Comparison of ENCODE assay signal across 8 cellular contexts in genomic region chr3:129277829-129278271, GRCh38. TPM values are rescaled to one million over a fixed set of nuclear protein-coding genes. Genes with fewer than 3 reads are reported as not detected.
DNase-seq lines count a peak whose midpoint lies in the region; ATAC-seq and TF ChIP-seq lines count a peak whose summit lies in the region.

No MANE protein-coding gene starts in this region.

- no peak overlapping the region for H2AFZ ChIP-seq in OCI-LY1 (ENCODE audit: low read length)

- H3K4me3 Mint-ChIP-seq in nephron, result peak overlapping the region; percentile 94 to 95 (median 95)

- ATAC-seq in HG03378 (IDR thresholded peaks at IDR 0.05; ENCODE audit: unreplicated experiment) (no peak), HG02981 (IDR thresholded peaks at IDR 0.05; ENCODE audit: unreplicated experiment) (no peak)

- peaks cover 49% of the 10 kb centered on the region for H3K36me3 Mint-ChIP-seq in nephron (ENCODE audit: low read depth)

- H3K27ac ChIP-seq in OCI-LY1 (ENCODE audit: low read depth, low read length, poor library complexity, severe bottlenecking) (peak overlapping the region; percentile 96), ectodermal cell (ENCODE audit: insufficient read depth, low read depth, low read length, poor library complexity, severe bottlenecking) (peak overlapping the region; percentile 93)

- peaks cover 17% of the 10 kb centered on the region for H3K79me2 ChIP-seq in OCI-LY1 (ENCODE audit: insufficient read depth, low read length)

- TF ChIP-seq CTCF in GM10266 (IDR thresholded peaks at IDR 0.05; ENCODE audit: control insufficient read depth, insufficient read depth, low read depth, missing control alignments) (no peak), OCI-LY1 (IDR thresholded peaks at IDR 0.05; ENCODE audit: low read length) (no peak), nephron (IDR thresholded peaks at IDR 0.05; ENCODE audit: unreplicated experiment in 3 of 3) (no peak)

- peak overlapping the region; percentile 84 for H3K4me2 ChIP-seq in OCI-LY1 (ENCODE audit: low read length)

- H3K4me1 Mint-ChIP-seq in nephron, result peaks cover 17% of the 10 kb centered on the region

- H3K4me3 ChIP-seq in OCI-LY1 (ENCODE audit: low read depth, low read length, poor library complexity, severe bottlenecking), result peak overlapping the region; percentile 95
- peak overlapping the region; percentile 85 for H3K4me3 ChIP-seq in ectodermal cell (ENCODE audit: insufficient read depth, low read depth, low read length)

- peaks cover 66% of the 10 kb centered on the region for H3K36me3 ChIP-seq in OCI-LY1 (ENCODE audit: insufficient read depth, low read length)
- H3K36me3 ChIP-seq in ectodermal cell (ENCODE audit: control insufficient read depth, insufficient read depth, low read length), result peaks cover 28% of the 10 kb centered on the region

- peak overlapping the region; percentile 95 to 97 (median 96) for H3K27ac Mint-ChIP-seq in nephron

- 73 to 78% methylated on average over 11 of the region's 11 CpGs for WGBS in ectodermal cell, 2 experiments

- no peaks in the 10 kb centered on the region for H4K20me1 ChIP-seq in OCI-LY1 (ENCODE audit: insufficient read depth, low read length)

- H3K9me3 ChIP-seq in OCI-LY1 (ENCODE audit: low read length) (no peaks in the 10 kb centered on the region), ectodermal cell (ENCODE audit: control insufficient read depth, low read length) (no peaks in the 10 kb centered on the region)

- peak overlapping the region; percentile 92 for H3K9ac ChIP-seq in OCI-LY1 (ENCODE audit: low read length)

- H3K4me1 ChIP-seq in OCI-LY1 (ENCODE audit: insufficient read depth, low read length, severe bottlenecking) (peaks cover 73% of the 10 kb centered on the region), ectodermal cell (ENCODE audit: control insufficient read depth, insufficient read depth, low read length) (peaks cover 8% of the 10 kb centered on the region)

- DNase-seq in GM10266 (ENCODE audit: extremely low spot score), result peak; percentile 30
- DNase-seq in COLO829 (ENCODE audit: low spot score), result no peak
- no peak for DNase-seq in RKO (ENCODE audit: low spot score)

- no peaks in the 10 kb centered on the region for H3K27me3 Mint-ChIP-seq in nephron (ENCODE audit: low read depth)

- H3K27me3 ChIP-seq in OCI-LY1 (ENCODE audit: insufficient read depth, low read length) (no peaks in the 10 kb centered on the region), ectodermal cell (ENCODE audit: control insufficient read depth, insufficient read depth, low read length, poor library complexity, severe bottlenecking) (no peaks in the 10 kb centered on the region)

- H3K9me3 Mint-ChIP-seq in nephron, result no peaks in the 10 kb centered on the region

- 0 out of 2 replicates have a peak, but pooled peaks cover 11% of the 10 kb centered on the region for H3F3A ChIP-seq in OCI-LY1 (ENCODE audit: insufficient read depth, low read length)

- no peaks in the 10 kb centered on the region for H3K9me2 ChIP-seq in OCI-LY1 (ENCODE audit: low read depth, low read length)

RNA-seq across cellular contexts. Expression of gene HMCES, which starts 0.8 kb away (rescaled TPM):
- 39.7 TPM for polyA plus RNA-seq in ectodermal cell (2013, experiment 1 of 4)
- polyA plus RNA-seq in ectodermal cell (2013, experiment 2 of 4), result 42.8 TPM
- 33.1 TPM for polyA plus RNA-seq in ectodermal cell (2013, experiment 3 of 4)
- polyA plus RNA-seq in ectodermal cell (2013, experiment 4 of 4), result 33.8 TPM

RNA-seq across cellular contexts. Expression of gene COPG1, which starts 28.4 kb away (rescaled TPM):
- polyA plus RNA-seq in ectodermal cell (2013, experiment 1 of 4), result 73.0 TPM
- 71.4 TPM for polyA plus RNA-seq in ectodermal cell (2013, experiment 2 of 4)
- 57.6 TPM for polyA plus RNA-seq in ectodermal cell (2013, experiment 3 of 4)
- polyA plus RNA-seq in ectodermal cell (2013, experiment 4 of 4), result 65.6 TPM
